In genomic region chr9:105082843-105083242, GRCh38 we compare ENCODE assay signal across 15 cellular contexts.
DNase-seq lines count a peak whose midpoint lies in the region; ATAC-seq, FAIRE-seq and TF ChIP-seq lines count a peak whose summit lies in the region.
"Had no signal": no experiment of that assay in that cellular context is flagged by ENCODE, and none has a peak within 500 bp of the region (broad histone marks: within the 10 kb centered on the region; RNA-seq: fewer than 3 reads in every experiment).

No MANE protein-coding gene starts in this region.

- no peak overlapping the region for H3K4me3 Mint-ChIP-seq in progenitor cell of endocrine pancreas (ENCODE audit: low read depth)
- H3K4me3 Mint-ChIP-seq: CD8-positive, alpha-beta T cell had no signal

- H4K91ac ChIP-seq in H1 (replicated peaks; ENCODE audit: insufficient read length, low read length) = no peak overlapping the region

- POLR2A ChIA-PET in H1 (lab: Charles Lee; ENCODE audit: partially characterized antibody) = no interaction called here

- no peak for TF ChIP-seq RAD21 in H1 (IDR thresholded peaks at IDR 0.05 in 1 of 2, conservative IDR thresholded peaks at IDR 0.05 in 1 of 2; ENCODE audit: low read depth in 2 of 2, low read length in 2 of 2)

- no peak for TF ChIP-seq POLR2A in H1 (IDR thresholded peaks at IDR 0.05; ENCODE audit: control extremely low read depth in 1 of 2, low read depth in 2 of 2, low read length in 2 of 2)

- H3K27me3 ChIP-seq in HUES64 (ENCODE audit: insufficient read depth, low read length) (no peaks in the 10 kb centered on the region), H1 (replicated peaks in 1 of 4; ENCODE audit: control insufficient read depth in 3 of 4, extremely low read depth in 1 of 4, insufficient read depth in 3 of 4, low read length in 3 of 4) (no peaks in the 10 kb centered on the region)
- H3K27me3 ChIP-seq: BE2C had no signal

- H3K4me1 ChIP-seq in HUES64 (ENCODE audit: insufficient read depth, low read length) (peaks cover 8% of the 10 kb centered on the region), H1 (replicated peaks in 1 of 4; ENCODE audit: control insufficient read depth in 3 of 4, insufficient read depth in 4 of 4, low read length in 3 of 4) (peaks cover 0 to 3% (median 0%) of the 10 kb centered on the region in 4 experiments; a peak in 3 of 7 replicates)
- H3K4me1 ChIP-seq: BE2C had no signal

- H3K4me1 Mint-ChIP-seq in progenitor cell of endocrine pancreas (ENCODE audit: low read depth) = peaks cover 19% of the 10 kb centered on the region

- no peaks in the 10 kb centered on the region for H4K20me1 ChIP-seq in H1 (replicated peaks in 1 of 2; ENCODE audit: control insufficient read depth in 1 of 2, insufficient read depth in 2 of 2, low read length in 2 of 2)

- peak overlapping the region; percentile 35; the same call in 1 of the 2 replicates for H3K27ac ChIP-seq in HUES64 (ENCODE audit: low read depth, low read length)
- no peak overlapping the region for H3K27ac ChIP-seq in H1 (ENCODE audit: low read depth, low read length)
- H3K27ac ChIP-seq: C4-2B had no signal

- H3K56ac ChIP-seq in H1 (replicated peaks; ENCODE audit: insufficient read length, low read depth, low read length) = no peak overlapping the region

- H3K18ac ChIP-seq in H1 (ENCODE audit: extremely low read depth, low read length) = no peak overlapping the region

- H3K36me3 Mint-ChIP-seq in progenitor cell of endocrine pancreas (ENCODE audit: insufficient read depth) = no peaks in the 10 kb centered on the region
- H3K36me3 Mint-ChIP-seq: CD8-positive, alpha-beta T cell had no signal

- no peak overlapping the region for H2BK5ac ChIP-seq in H1 (ENCODE audit: low read depth, low read length)

- peak overlapping the region; percentile 0 for H3K27ac Mint-ChIP-seq in progenitor cell of endocrine pancreas
- H3K27ac Mint-ChIP-seq: CD8-positive, alpha-beta T cell had no signal

- no peak for FAIRE-seq in H1 (lab: Jason Lieb, UNC)
- FAIRE-seq: HepG2 had no signal

- no peak overlapping the region for H2BK20ac ChIP-seq in H1 (ENCODE audit: low read length)

- peaks cover 3% of the 10 kb centered on the region for H3K9me3 Mint-ChIP-seq in progenitor cell of endocrine pancreas (ENCODE audit: low read depth)
- H3K9me3 Mint-ChIP-seq: CD8-positive, alpha-beta T cell had no signal

- H3K27me3 Mint-ChIP-seq in progenitor cell of endocrine pancreas = no peaks in the 10 kb centered on the region

- no peak overlapping the region for H3K4me2 ChIP-seq in H1 (ENCODE audit: insufficient read depth in 1 of 2, low read depth in 2 of 2, low read length in 2 of 2)

- H3K36me3 ChIP-seq in HUES64 (ENCODE audit: insufficient read depth, low read length) = no peaks in the 10 kb centered on the region
- no peaks in the 10 kb centered on the region for H3K36me3 ChIP-seq in H1 (ENCODE audit: control insufficient read depth in 2 of 4, insufficient read depth in 4 of 4, low read length in 3 of 4)
- H3K36me3 ChIP-seq: BE2C had no signal

- no peak overlapping the region for H2BK12ac ChIP-seq in H1 (ENCODE audit: low read depth, low read length)

- no peak for TF ChIP-seq EP300 in H1 (IDR thresholded peaks at IDR 0.05; ENCODE audit: borderline replicate concordance in 1 of 2, low read depth in 2 of 2, low read length in 2 of 2)

- no peaks in the 10 kb centered on the region for H3K79me1 ChIP-seq in H1 (ENCODE audit: low read depth, low read length)

- H3K4ac ChIP-seq in H1 (replicated peaks; ENCODE audit: insufficient read length, low read depth, low read length) = no peak overlapping the region

- H3K23me2 ChIP-seq in H1 (ENCODE audit: low read depth, low read length) = no peaks in the 10 kb centered on the region

- TF ChIP-seq CTCF in GM12865 (IDR thresholded peaks at IDR 0.05; ENCODE audit: insufficient read depth, low read depth, low read length, missing control alignments) (no peak), H1 (IDR thresholded peaks at IDR 0.05; ENCODE audit: control extremely low read depth in 1 of 3, insufficient read depth in 1 of 3, low read depth in 1 of 3, low read length in 3 of 3) (no peak), progenitor cell of endocrine pancreas (IDR thresholded peaks at IDR 0.05; ENCODE audit: unreplicated experiment) (no peak)

- no peak overlapping the region for H3K14ac ChIP-seq in H1 (ENCODE audit: insufficient read length)

- H3K79me2 ChIP-seq in H1 (ENCODE audit: control insufficient read depth in 1 of 2, insufficient read depth in 2 of 2, low read length in 2 of 2) = no peaks in the 10 kb centered on the region

- H3K9ac ChIP-seq in HUES64 (ENCODE audit: low read depth, low read length) = no peak overlapping the region
- no peak overlapping the region for H3K9ac ChIP-seq in H1 (replicated peaks in 1 of 4; ENCODE audit: extremely low read depth in 1 of 4, low read depth in 3 of 4, low read length in 3 of 4)

- no peak for ATAC-seq in HG03025 (IDR thresholded peaks at IDR 0.05; ENCODE audit: low FRiP score, unreplicated experiment)
- ATAC-seq: CD8-positive, alpha-beta T cell; HepG2 had no signal

- H4K8ac ChIP-seq in H1 (ENCODE audit: extremely low read depth, insufficient read depth, low read length) = no peak overlapping the region

- H3K4me3 ChIP-seq in GM12865 (ENCODE audit: low read depth, low read length) = no peak overlapping the region
- H3K4me3 ChIP-seq in HUES64 (ENCODE audit: low read length) = no peak overlapping the region
- H3K4me3 ChIP-seq in H1 (ENCODE audit: extremely low read depth in 1 of 4, insufficient read depth in 2 of 4, low read depth in 3 of 4, low read length in 4 of 4) = no peak overlapping the region

- 80% methylated on average over 7 of the region's 7 CpGs for WGBS in HUES64
- WGBS in H1 (ENCODE audit: extremely low coverage in 1 of 2, insufficient coverage in 1 of 2, insufficient read length in 1 of 2, insufficient replicate concordance in 2 of 2, low coverage in 1 of 2, low lambda C conversion rate in 2 of 2, missing lambda C conversion rate in 1 of 2), 2 experiments = 68% methylated on average over 7 of the region's 7 CpGs; no CpG with 5 or more reads in 1 of the 2 experiments

- no peak overlapping the region for H4K5ac ChIP-seq in H1 (ENCODE audit: insufficient read length, low read depth, low read length)

- no peak overlapping the region for H2AK5ac ChIP-seq in H1 (ENCODE audit: low read depth, low read length)

- no peak overlapping the region for H2BK120ac ChIP-seq in H1 (replicated peaks; ENCODE audit: low read depth, low read length)

- CTCF ChIA-PET in H1 (lab: Charles Lee; ENCODE audit: partially characterized antibody) = interaction anchor here (1.2 to 3.1 kb wide), 2 partner anchors 10 to 27 kb away, joined by 3 to 11 read pairs; no protein-coding TSS in a partner anchor

- H3K9me3 ChIP-seq in HUES64 (ENCODE audit: insufficient read depth, low read depth, low read length) (no peaks in the 10 kb centered on the region), H1 (ENCODE audit: insufficient read depth in 2 of 2, low read depth in 1 of 2, low read length in 1 of 2) (no peaks in the 10 kb centered on the region)
- H3K9me3 ChIP-seq: BE2C had no signal

- DNase-seq in GM12865 (ENCODE audit: low read depth) (peak; percentile 28), H1 (ENCODE audit: low read depth in 1 of 2, low spot score in 2 of 2) (no peak), progenitor cell of endocrine pancreas (ENCODE audit: low spot score, unreplicated experiment) (no peak), CD1c-positive myeloid dendritic cell (ENCODE audit: extremely low spot score) (no peak)
- DNase-seq in activated CD4-positive, alpha-beta T cell treated with anti-CD3 and anti-CD28 coated beads for 1 hour = no peak
- DNase-seq: BE2C; CD8-positive, alpha-beta T cell; COR-L47; DND-41; GDM1; H7 had no signal

- H2AFZ ChIP-seq in H1 (ENCODE audit: low read length) = no peak overlapping the region; the same call in 1 of the 2 replicates

- H2BK15ac ChIP-seq in H1 (ENCODE audit: low read length) = peak overlapping the region; percentile 14; the same call in 1 of the 2 replicates

- H3K23ac ChIP-seq in H1 (ENCODE audit: insufficient read length) = no peak overlapping the region

TF ChIP-seq in H1, 55 proteins besides CTCF, POLR2A, EP300 and RAD21:
- no peak for TF ChIP-seq CEBPB (IDR thresholded peaks at IDR 0.05; ENCODE audit: low read depth, low read length)
- no peak for TF ChIP-seq SAP30 (IDR thresholded peaks at IDR 0.05; ENCODE audit: insufficient read depth, insufficient replicate concordance, low read length)
- TF ChIP-seq CTBP2 (IDR thresholded peaks at IDR 0.05; ENCODE audit: borderline replicate concordance, insufficient read depth, insufficient read length, low read length) = no peak
- no peak for TF ChIP-seq CBX5 (IDR thresholded peaks at IDR 0.05; ENCODE audit: low read depth, low read length)
- no peak for TF ChIP-seq RFX5 (IDR thresholded peaks at IDR 0.05; ENCODE audit: borderline replicate concordance, low read depth, low read length)
- no peak for TF ChIP-seq BACH1 (IDR thresholded peaks at IDR 0.05; ENCODE audit: low read length)
- no peak for TF ChIP-seq SIRT6 (IDR thresholded peaks at IDR 0.05; ENCODE audit: low read length)
- no peak for TF ChIP-seq FOSL1 (IDR thresholded peaks at IDR 0.05; ENCODE audit: insufficient read depth, low read depth, low read length)
- no peak for TF ChIP-seq HDAC6 (IDR thresholded peaks at IDR 0.05; ENCODE audit: low read depth, low read length)
- no peak for TF ChIP-seq PHF8 (conservative IDR thresholded peaks at IDR 0.05; ENCODE audit: low read depth, low read length)
TF ChIP-seq in H1: peak in this region for 0.
